7 cellular contexts compared by ENCODE assay signal in genomic region chr11:47395225-47396048, GRCh38. TPM values are rescaled to one million over a fixed set of nuclear protein-coding genes. Genes with fewer than 3 reads are reported as not detected.
DNase-seq lines count a peak whose midpoint lies in the region; ATAC-seq and TF ChIP-seq lines count a peak whose summit lies in the region.
"Had no signal": no experiment of that assay in that cellular context is flagged by ENCODE, and none has a peak within 500 bp of the region (broad histone marks: within the 10 kb centered on the region; RNA-seq: fewer than 3 reads in every experiment).

No MANE protein-coding gene starts in this region.

- no peaks in the 10 kb centered on the region for H3K79me2 ChIP-seq in parathyroid adenoma

- H3K4me1 ChIP-seq in HEK293 (ENCODE audit: control insufficient read depth, insufficient read depth, low read length), result no peaks in the 10 kb centered on the region
- H3K4me1 ChIP-seq in parathyroid adenoma, result peaks cover 4% of the 10 kb centered on the region

- no peak overlapping the region for H3K4me2 ChIP-seq in parathyroid adenoma (ENCODE audit: low read length)

- H3K27ac Mint-ChIP-seq in activated naive CD8-positive, alpha-beta T cell treated with anti-CD3 and anti-CD28 coated beads, Interleukin-2, amount 10 ng/mL, durations not matched to agents 7 days and 5 days, result peak overlapping the region; percentile 91

- H3K9me3 Mint-ChIP-seq in activated naive CD8-positive, alpha-beta T cell treated with anti-CD3 and anti-CD28 coated beads, Interleukin-2, amount 10 ng/mL, durations not matched to agents 7 days and 5 days, result no peaks in the 10 kb centered on the region

- no peak for ATAC-seq in activated naive CD8-positive, alpha-beta T cell treated with anti-CD3 and anti-CD28 coated beads, Interleukin-2, amount 10 ng/mL, durations not matched to agents 7 days and 5 days (ENCODE audit: low read depth)
- no peak for ATAC-seq in HG02759 (IDR thresholded peaks at IDR 0.05; ENCODE audit: unreplicated experiment)

- no peak overlapping the region for H3K9ac ChIP-seq in parathyroid adenoma

- H3K4me3 Mint-ChIP-seq in activated naive CD8-positive, alpha-beta T cell treated with anti-CD3 and anti-CD28 coated beads, Interleukin-2, amount 10 ng/mL, durations not matched to agents 7 days and 5 days, result peak overlapping the region; percentile 55

- H3K4me3 ChIP-seq in HEK293 (ENCODE audit: low read depth, low read length) (no peak overlapping the region), parathyroid adenoma (ENCODE audit: low read depth, low read length) (no peak overlapping the region)

- H3K27me3 Mint-ChIP-seq in activated naive CD8-positive, alpha-beta T cell treated with anti-CD3 and anti-CD28 coated beads, Interleukin-2, amount 10 ng/mL, durations not matched to agents 7 days and 5 days, result peaks cover 3% of the 10 kb centered on the region

- TF ChIP-seq CTCF in HEK293 (tag by site-specific recombination; IDR thresholded peaks at IDR 0.05) (no peak), parathyroid adenoma (IDR thresholded peaks at IDR 0.05) (no peak)

- H3K27ac ChIP-seq in HEK293 (ENCODE audit: extremely low read depth, low read depth, low read length), result no peak overlapping the region
- peak overlapping the region; percentile 63 for H3K27ac ChIP-seq in parathyroid adenoma

- H2AFZ ChIP-seq in parathyroid adenoma, result no peak overlapping the region

- POLR2A ChIA-PET in HEK293 (lab: Yijun Ruan, JAX), result no interaction called here
- POLR2A ChIA-PET in activated naive CD8-positive, alpha-beta T cell treated with anti-CD3 and anti-CD28 coated beads, Interleukin-2, amount 10 ng/mL, durations not matched to agents 7 days and 5 days (lab: Charles Lee), result interaction anchor here (0.5 to 1.0 kb wide), 2 partner anchors 31 to 334 kb away, joined by 3 to 4 read pairs; partner anchors contain the start of gene PSMC3

- H3K4me1 Mint-ChIP-seq in activated naive CD8-positive, alpha-beta T cell treated with anti-CD3 and anti-CD28 coated beads, Interleukin-2, amount 10 ng/mL, durations not matched to agents 7 days and 5 days, result peaks cover 13% of the 10 kb centered on the region

- H3K9me3 ChIP-seq in HEK293 (ENCODE audit: control insufficient read depth, insufficient read depth, low read depth, low read length), result no peaks in the 10 kb centered on the region
- H3K9me3 ChIP-seq in parathyroid adenoma (ENCODE audit: control insufficient read depth, low read length), result no peaks in the 10 kb centered on the region

- H3K27me3 ChIP-seq in parathyroid adenoma (ENCODE audit: control insufficient read depth, insufficient read depth, low read length), result no peaks in the 10 kb centered on the region

- CTCF ChIA-PET in HEK293 (lab: Yijun Ruan, JAX), result no interaction called here

- DNase-seq in activated naive CD8-positive, alpha-beta T cell treated with anti-CD3 and anti-CD28 coated beads, Interleukin-2, amount 10 ng/mL, durations not matched to agents 7 days and 5 days, result no peak
- no peak for DNase-seq in NCI-H1417 treated with DMSO at 0.1 percent for 48 hours (lab: John Stamatoyannopoulos, UW)
- no peak for DNase-seq in epidermal melanocyte (ENCODE audit: insufficient read length, low spot score)
- DNase-seq: SW 1271 had no signal

- H3K36me3 ChIP-seq in HEK293 (ENCODE audit: control insufficient read depth in 2 of 2, insufficient read depth in 1 of 2, low read length in 2 of 2) (no peaks in the 10 kb centered on the region), parathyroid adenoma (ENCODE audit: control insufficient read depth, insufficient read depth, low read length) (no peaks in the 10 kb centered on the region)

- H3K36me3 Mint-ChIP-seq in activated naive CD8-positive, alpha-beta T cell treated with anti-CD3 and anti-CD28 coated beads, Interleukin-2, amount 10 ng/mL, durations not matched to agents 7 days and 5 days, result no peaks in the 10 kb centered on the region

TF ChIP-seq in HEK293, 187 proteins besides CTCF, POLR2A, EP300 and RAD21:
- TF ChIP-seq ZNF416 (tag by site-specific recombination; IDR thresholded peaks at IDR 0.05), result no peak
- no peak for TF ChIP-seq ZNF121 (tag by site-specific recombination; IDR thresholded peaks at IDR 0.05)
- no peak for TF ChIP-seq MYNN (tag by site-specific recombination; IDR thresholded peaks at IDR 0.05; ENCODE audit: borderline replicate concordance)
- no peak for TF ChIP-seq ZNF169 (tag by site-specific recombination; IDR thresholded peaks at IDR 0.05)
- no peak for TF ChIP-seq BCL6B (tag by site-specific recombination; IDR thresholded peaks at IDR 0.05)
- 0 out of 2 replicates have a peak, but pooled peaks have one; percentile 9 for TF ChIP-seq GLIS2 (tag by site-specific recombination; IDR thresholded peaks at IDR 0.05)
- no peak for TF ChIP-seq SP7 (tag by site-specific recombination; IDR thresholded peaks at IDR 0.05)

RNA-seq across cellular contexts. Expression of gene SLC39A13, which starts 13.0 kb away (rescaled TPM):
- total RNA-seq in activated naive CD8-positive, alpha-beta T cell treated with anti-CD3 and anti-CD28 coated beads, Interleukin-2, amount 10 ng/mL, durations not matched to agents 7 days and 5 days, result 10 to 100 TPM; 33.1 to 38.2 TPM

RNA-seq across cellular contexts. Expression of gene SPI1, which starts 17.1 kb away (rescaled TPM):
- 1 to 10 TPM; 2.9 to 3.5 TPM for total RNA-seq in activated naive CD8-positive, alpha-beta T cell treated with anti-CD3 and anti-CD28 coated beads, Interleukin-2, amount 10 ng/mL, durations not matched to agents 7 days and 5 days

RNA-seq across cellular contexts. Expression of gene PSMC3, which starts 30.8 kb away (rescaled TPM):
- total RNA-seq in activated naive CD8-positive, alpha-beta T cell treated with anti-CD3 and anti-CD28 coated beads, Interleukin-2, amount 10 ng/mL, durations not matched to agents 7 days and 5 days, result 100 to 1,000 TPM; 113 to 115 TPM

RNA-seq across cellular contexts. Expression of gene MYBPC3, which starts 42.9 kb away (rescaled TPM):
- under 1 TPM in 1 of 2 experiments, not detected in 1; 0.11 TPM for total RNA-seq in activated naive CD8-positive, alpha-beta T cell treated with anti-CD3 and anti-CD28 coated beads, Interleukin-2, amount 10 ng/mL, durations not matched to agents 7 days and 5 days

RNA-seq across cellular contexts. Expression of gene RAPSN, which starts 53.5 kb away (rescaled TPM):
- under 1 TPM; 0.42 to 0.91 TPM for total RNA-seq in activated naive CD8-positive, alpha-beta T cell treated with anti-CD3 and anti-CD28 coated beads, Interleukin-2, amount 10 ng/mL, durations not matched to agents 7 days and 5 days
